In genomic region chr19:39412100-39412866, GRCh38 we compare ENCODE assay signal across 8 cellular contexts. TPM values are rescaled to one million over a fixed set of nuclear protein-coding genes. Genes with fewer than 3 reads are reported as not detected.
DNase-seq lines count a peak whose midpoint lies in the region; ATAC-seq and TF ChIP-seq lines count a peak whose summit lies in the region.

TSS of gene PLEKHG2 (plus strand) at chr19:39412669. CDS start at chr19:39414087, 1,418 bp downstream.

- peak within 1 kb of the TSS; percentile 94 for H3K4me3 Mint-ChIP-seq in GM23338
- H3K4me3 Mint-ChIP-seq in naive thymus-derived CD4-positive, alpha-beta T cell: peak within 1 kb of the TSS; percentile 84 to 99 (median 92)
- peak within 1 kb of the TSS; percentile 96 to 97 for H3K4me3 Mint-ChIP-seq in stimulated activated naive B cell treated with anti-CD40 and anti-IgM and Interleukin-4, amounts not matched to agents 10 μg/mL and 1 μg/mL and 100 μg/mL, for 72 hours

- no peak within 1 kb of the TSS for H2AFZ ChIP-seq in GM23338

- peaks cover 41% of the 10 kb centered on the region for H3K4me1 ChIP-seq in GM23338 (ENCODE audit: insufficient read depth)
- peaks cover 24 to 28% of the 10 kb centered on the region in 2 donors for H3K4me1 ChIP-seq in naive thymus-derived CD4-positive, alpha-beta T cell (ENCODE audit: control insufficient read depth in 2 of 2, insufficient read depth in 2 of 2, low read length in 2 of 2)

- H4K20me1 ChIP-seq in GM23338 (replicated peaks; ENCODE audit: insufficient read depth): peaks cover 18% of the 10 kb centered on the region; the same call in 1 of the 2 replicates

- H3K36me3 Mint-ChIP-seq in GM23338 (ENCODE audit: low read depth): peaks cover 32% of the 10 kb centered on the region
- peaks cover 13 to 30% (median 17%) of the 10 kb centered on the region in 5 donors for H3K36me3 Mint-ChIP-seq in naive thymus-derived CD4-positive, alpha-beta T cell
- H3K36me3 Mint-ChIP-seq in stimulated activated naive B cell treated with anti-CD40 and anti-IgM and Interleukin-4, amounts not matched to agents 10 μg/mL and 1 μg/mL and 100 μg/mL, for 72 hours: peaks cover 34 to 55% of the 10 kb centered on the region in 2 donors

- peaks cover 4% of the 10 kb centered on the region; the same call in 2 of the 3 replicates for H3K9me3 Mint-ChIP-seq in GM23338
- peaks cover 0 to 14% (median 0%) of the 10 kb centered on the region in 11 donors for H3K9me3 Mint-ChIP-seq in naive thymus-derived CD4-positive, alpha-beta T cell
- H3K9me3 Mint-ChIP-seq in stimulated activated naive B cell treated with anti-CD40 and anti-IgM and Interleukin-4, amounts not matched to agents 10 μg/mL and 1 μg/mL and 100 μg/mL, for 72 hours: no peaks in the 10 kb centered on the region

- peak within 1 kb of the TSS; percentile 100 for H3K4me2 ChIP-seq in GM23338

- no peaks in the 10 kb centered on the region for H3K36me3 ChIP-seq in GM23338 (ENCODE audit: insufficient read depth)
- peaks cover 12 to 32% (median 14%) of the 10 kb centered on the region in 3 experiments for H3K36me3 ChIP-seq in naive thymus-derived CD4-positive, alpha-beta T cell (ENCODE audit: control insufficient read depth in 2 of 3, insufficient read depth in 3 of 3, low read length in 3 of 3)

- POLR2A ChIA-PET in naive thymus-derived CD4-positive, alpha-beta T cell (lab: Charles Lee): interaction anchor here (0.7 to 2.3 kb wide), 14 partner anchors 13 to 130 kb away, joined by 3 to 250 read pairs (median 6); partner anchors contain the start of genes EID2B, GMFG, MED29 and PAF1

- H3K27ac ChIP-seq in GM23338 (ENCODE audit: low read depth): peak within 1 kb of the TSS; percentile 100
- peak within 1 kb of the TSS; percentile 100 for H3K27ac ChIP-seq in naive thymus-derived CD4-positive, alpha-beta T cell (ENCODE audit: low read depth, low read length)

- H3K4me1 Mint-ChIP-seq in GM23338: peaks cover 48% of the 10 kb centered on the region
- peaks cover 24 to 49% (median 35%) of the 10 kb centered on the region in 7 donors for H3K4me1 Mint-ChIP-seq in naive thymus-derived CD4-positive, alpha-beta T cell
- H3K4me1 Mint-ChIP-seq in stimulated activated naive B cell treated with anti-CD40 and anti-IgM and Interleukin-4, amounts not matched to agents 10 μg/mL and 1 μg/mL and 100 μg/mL, for 72 hours: peaks cover 51 to 64% of the 10 kb centered on the region in 2 donors

- CTCF ChIA-PET in naive thymus-derived CD4-positive, alpha-beta T cell (lab: Charles Lee): interaction anchor here (1.0 to 2.3 kb wide), 8 partner anchors 13 to 457 kb away, joined by 3 to 121 read pairs (median 6); partner anchors contain the start of genes MED29, PAF1, RPS16 and SAMD4B

- TF ChIP-seq CTCF in GM23338 (conservative IDR thresholded peaks at IDR 0.05; ENCODE audit: low read depth in 2 of 2) (peak; percentile 78 to 84; a peak in 3 of 4 replicates), LNCAP (IDR thresholded peaks at IDR 0.05) (peak; percentile 88)

- intact Hi-C loops in naive thymus-derived CD4-positive, alpha-beta T cell (cut with micrococcal nuclease): loop anchor here (1.0 to 5.0 kb wide), 12 partner anchors 10 to 1010 kb away; partner anchors contain the start of genes EID2B (in 2 of the 2), MED29 (in 2 of the 2), PAF1 (in 2 of the 2) and SAMD4B (in 2 of the 2)

- peak; percentile 39 for ATAC-seq in GM23338
- ATAC-seq in naive thymus-derived CD4-positive, alpha-beta T cell: peak; percentile 72
- peak; percentile 67 to 70 for ATAC-seq in stimulated activated naive B cell treated with anti-CD40 and anti-IgM and Interleukin-4, amounts not matched to agents 10 μg/mL and 1 μg/mL and 100 μg/mL, for 72 hours (replicated peaks)

- H3K9me3 ChIP-seq in naive thymus-derived CD4-positive, alpha-beta T cell (ENCODE audit: control insufficient read depth in 2 of 3, low read length in 3 of 3): no peaks in the 10 kb centered on the region

- DNase-seq in EL (peak; percentile 100), GM23338 (ENCODE audit: low spot score) (peak; percentile 100), RPMI8226 (peak; percentile 98), fibroblast of gingiva (ENCODE audit: low read depth) (peak; percentile 100)
- peak; percentile 96 to 98 for DNase-seq in activated T-helper 1 cell treated with anti-CD3 and anti-CD28 coated beads, Interleukin-2, amount 50 U/mL, for 16 hours (ENCODE audit: low read depth in 1 of 2, low spot score in 1 of 2)
- DNase-seq in naive thymus-derived CD4-positive, alpha-beta T cell: peak; percentile 95 to 99 (median 99)
- DNase-seq in stimulated activated naive B cell treated with anti-CD40 and anti-IgM and Interleukin-4, amounts not matched to agents 10 μg/mL and 1 μg/mL and 100 μg/mL, for 72 hours: peak; percentile 96

- peak within 1 kb of the TSS; percentile 100 for H3K4me3 ChIP-seq in GM23338
- peak within 1 kb of the TSS; percentile 82 for H3K4me3 ChIP-seq in naive thymus-derived CD4-positive, alpha-beta T cell (ENCODE audit: low read length)

- peaks cover 33% of the 10 kb centered on the region for H3K79me2 ChIP-seq in GM23338 (replicated peaks; ENCODE audit: insufficient read depth)

- H3K9me2 ChIP-seq in GM23338 (ENCODE audit: insufficient read depth): no peaks in the 10 kb centered on the region

- H3K27me3 Mint-ChIP-seq in GM23338 (ENCODE audit: insufficient read depth, low read depth, poor library complexity): peaks cover 39% of the 10 kb centered on the region
- peaks cover 0 to 3% (median 0%) of the 10 kb centered on the region in 5 donors for H3K27me3 Mint-ChIP-seq in naive thymus-derived CD4-positive, alpha-beta T cell
- peaks cover 0 to 4% of the 10 kb centered on the region in 2 donors for H3K27me3 Mint-ChIP-seq in stimulated activated naive B cell treated with anti-CD40 and anti-IgM and Interleukin-4, amounts not matched to agents 10 μg/mL and 1 μg/mL and 100 μg/mL, for 72 hours

- H3K27me3 ChIP-seq in GM23338 (ENCODE audit: insufficient read depth): no peaks in the 10 kb centered on the region
- no peaks in the 10 kb centered on the region for H3K27me3 ChIP-seq in naive thymus-derived CD4-positive, alpha-beta T cell (ENCODE audit: control insufficient read depth in 2 of 2, insufficient read depth in 2 of 2, low read length in 2 of 2)

- H3F3A ChIP-seq in GM23338 (replicated peaks; ENCODE audit: low read depth): peaks cover 36% of the 10 kb centered on the region

- peak within 1 kb of the TSS; percentile 96 for H3K27ac Mint-ChIP-seq in GM23338
- peak within 1 kb of the TSS; percentile 90 to 100 (median 97) for H3K27ac Mint-ChIP-seq in naive thymus-derived CD4-positive, alpha-beta T cell
- H3K27ac Mint-ChIP-seq in stimulated activated naive B cell treated with anti-CD40 and anti-IgM and Interleukin-4, amounts not matched to agents 10 μg/mL and 1 μg/mL and 100 μg/mL, for 72 hours: peak within 1 kb of the TSS; percentile 99

RNA-seq across cellular contexts. Expression of gene PLEKHG2, which starts in this region (rescaled TPM):
- 35.2 and 41.3 TPM in 2 replicates for total RNA-seq in GM23338 (2014; rRNA removed; shearing (Covaris generic))
- polyA plus RNA-seq in GM23338 (2016; fragmentation: Nextera tagmentation; extraction: Ambion mirVana): 15.5 and 16.2 TPM in 2 replicates
- 100 to 1,000 TPM in 1 of 5 experiments, 10 to 100 TPM in 4; 16.4 to 205 (median 58.2) TPM for total RNA-seq in naive thymus-derived CD4-positive, alpha-beta T cell
- polyA plus RNA-seq in naive thymus-derived CD4-positive, alpha-beta T cell: 10 to 100 TPM in 1 of 2 donors, 1 to 10 TPM in 1; 2.6 to 18.5 TPM

Comparison
In these comparisons a context has a peak if more than half of its experiments do, and no peak if none do; other contexts are left out.
1. Peak in every context shown above with its lines: DNase-seq, ATAC-seq, H3K4me3 ChIP-seq and H3K27ac ChIP-seq.